8 cellular contexts compared by ENCODE assay signal in the genomic region with DNA sequence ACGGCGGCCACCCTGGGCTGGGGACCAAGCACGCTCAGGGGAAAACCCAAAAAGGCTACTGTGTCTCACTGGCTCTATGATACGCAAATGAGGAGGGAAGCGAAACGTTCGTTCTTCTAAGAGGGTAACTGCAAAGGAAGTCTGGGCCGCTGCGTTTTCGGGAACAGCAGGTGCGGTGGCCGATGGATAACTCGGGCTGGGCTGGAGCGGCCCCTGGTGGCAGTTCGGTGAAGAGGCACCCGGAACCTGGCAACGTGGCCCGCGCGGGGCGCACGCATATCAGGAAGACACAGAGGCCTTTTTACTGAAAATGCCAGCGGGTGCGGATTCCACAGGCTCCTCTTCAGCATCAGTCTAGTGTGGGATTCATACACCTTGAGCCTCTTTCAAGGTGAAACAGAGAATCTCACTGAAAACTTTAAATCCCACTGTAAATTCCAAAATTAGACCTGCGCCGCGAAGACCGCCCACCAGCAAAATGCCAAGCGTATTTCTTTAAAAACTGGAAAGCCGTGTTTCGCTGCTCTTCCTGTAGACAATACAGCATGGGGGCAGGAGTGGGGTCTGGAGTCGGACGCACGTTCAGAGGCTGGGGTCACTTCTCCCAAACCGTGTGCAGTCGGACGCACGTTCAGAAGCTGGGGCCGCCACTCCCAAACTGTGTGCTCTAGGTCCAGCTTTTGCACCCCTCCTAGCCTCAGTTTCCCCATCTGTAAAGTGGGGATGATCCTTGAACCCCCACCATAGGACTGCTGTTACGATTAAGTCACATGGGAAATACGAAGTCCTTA. TPM values are rescaled to one million over a fixed set of nuclear protein-coding genes. Genes with fewer than 3 reads are reported as not detected.
DNase-seq lines count a peak whose midpoint lies in the region; ATAC-seq, FAIRE-seq and TF ChIP-seq lines count a peak whose summit lies in the region.

No MANE protein-coding gene starts in this region.

- H3K27ac Mint-ChIP-seq in activated naive CD8-positive, alpha-beta T cell = peak overlapping the region; percentile 83

- no peaks in the 10 kb centered on the region for H3K27me3 Mint-ChIP-seq in activated naive CD8-positive, alpha-beta T cell

- H3K4me1 Mint-ChIP-seq in activated naive CD8-positive, alpha-beta T cell (ENCODE audit: low read depth) = peaks cover 10% of the 10 kb centered on the region

- H3K36me3 Mint-ChIP-seq in activated naive CD8-positive, alpha-beta T cell = no peaks in the 10 kb centered on the region

- H3K36me3 ChIP-seq in upper lobe of right lung = no peaks in the 10 kb centered on the region

- DNase-seq in GM12892 (ENCODE audit: insufficient read length) (peak; percentile 95), NCI-H1105 treated with DMSO at 0.1 percent for 48 hours (lab: John Stamatoyannopoulos, UW) (peak; percentile 47), SKM-1 treated with dmso at 0.1 percent for 144 hours (lab: John Stamatoyannopoulos, UW; ENCODE audit: unreplicated experiment) (peak; percentile 87), cardiac septum (ENCODE audit: low spot score) (peak; percentile 93), posterior vena cava (ENCODE audit: low spot score) (peak; percentile 98), upper lobe of right lung (peak; percentile 95)

- peak; percentile 100 for TF ChIP-seq CTCF in upper lobe of right lung (IDR thresholded peaks at IDR 0.05)

- no peaks in the 10 kb centered on the region for H3K9me3 Mint-ChIP-seq in activated naive CD8-positive, alpha-beta T cell (ENCODE audit: low read depth)

- FAIRE-seq in GM12892 (lab: Jason Lieb, UNC) = peak; percentile 95

- H3K4me3 ChIP-seq in upper lobe of right lung = no peak overlapping the region

- ATAC-seq in HG02840 (IDR thresholded peaks at IDR 0.05; ENCODE audit: low FRiP score, unreplicated experiment) = peak; percentile 96
- peak; percentile 96 for ATAC-seq in upper lobe of right lung

- H3K27ac ChIP-seq in upper lobe of right lung = no peak overlapping the region

- peak overlapping the region; percentile 68 for H3K4me3 Mint-ChIP-seq in activated naive CD8-positive, alpha-beta T cell

- peaks cover 6% of the 10 kb centered on the region for H3K27me3 ChIP-seq in upper lobe of right lung

- H3K4me1 ChIP-seq in upper lobe of right lung = peaks cover 4% of the 10 kb centered on the region

- intact Hi-C loops in cardiac septum (cut with DNase I) (no loop called here), posterior vena cava (cut with DNase I) (no loop called here), upper lobe of right lung (cut with DNase I) (no loop called here)

- TF ChIP-seq POLR2A in GM12892 (IDR thresholded peaks at IDR 0.05; ENCODE audit: low read depth, low read length) = no peak

- no peaks in the 10 kb centered on the region for H3K9me3 ChIP-seq in upper lobe of right lung

RNA-seq across cellular contexts. Expression of gene METTL9, which starts 44.4 kb away (rescaled TPM):
- 60.9 TPM for polyA plus RNA-seq in GM12892 (2012; ENCODE audit: missing spikeins)
- total RNA-seq in cardiac septum (56.1 TPM), posterior vena cava (10 to 100 TPM; 59.6 to 62.0 TPM), upper lobe of right lung (84.0 TPM)

Comparison
In these comparisons a context has a peak if more than half of its experiments do, and no peak if none do; other contexts are left out.
1. DNase-seq: peak in every context shown above with its lines; median percentile 98 in posterior vena cava; 95 in GM12892; 95 in upper lobe of right lung; 93 in cardiac septum; 87 in SKM-1 treated with dmso at 0.1 percent for 144 hours; 47 in NCI-H1105 treated with DMSO at 0.1 percent for 48 hours.